8 cellular contexts compared by ENCODE assay signal in the genomic region with DNA sequence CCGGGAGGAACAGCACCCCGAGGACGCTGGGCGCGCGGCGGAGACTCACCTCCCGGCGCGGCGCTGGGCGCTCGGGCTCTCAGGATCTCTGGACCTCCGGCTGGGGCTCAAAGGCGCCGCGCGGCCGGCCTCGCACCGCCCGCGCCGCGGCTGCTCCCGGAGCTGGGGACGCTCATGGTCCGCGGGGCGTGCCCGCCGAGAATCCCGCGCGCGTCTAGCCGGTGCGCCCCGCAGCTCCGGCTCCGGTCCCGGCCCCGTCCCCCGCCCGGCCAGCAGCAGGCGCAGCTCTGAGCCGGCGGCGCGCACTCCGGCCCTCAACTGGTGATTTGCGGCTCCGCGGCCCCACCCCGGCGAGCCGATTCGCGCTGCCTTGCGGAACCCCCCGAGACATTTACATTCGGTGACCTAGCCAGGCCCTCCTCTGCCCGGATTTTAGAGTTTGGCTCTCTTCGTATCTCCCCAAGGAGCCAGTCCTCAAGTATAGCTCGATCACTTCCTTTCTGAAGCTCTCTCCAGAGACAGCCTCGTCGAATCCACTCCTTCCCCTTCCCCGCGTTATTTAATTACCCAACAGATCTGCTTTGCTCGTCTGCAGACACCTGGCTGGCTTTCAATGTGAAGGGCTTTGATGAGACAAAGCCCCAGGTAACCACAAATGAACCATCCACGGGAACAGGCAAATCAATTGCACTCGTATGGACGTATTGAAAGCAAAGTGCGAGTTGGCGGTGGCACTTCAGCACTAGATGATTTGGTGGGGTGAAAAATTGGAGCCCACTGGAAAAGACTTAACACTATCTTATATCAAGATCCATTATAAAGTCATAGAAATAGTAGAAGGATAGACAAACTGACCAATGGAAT. TPM values are rescaled to one million over a fixed set of nuclear protein-coding genes. Genes with fewer than 3 reads are reported as not detected.
DNase-seq lines count a peak whose midpoint lies in the region; ATAC-seq and TF ChIP-seq lines count a peak whose summit lies in the region.

TSS of gene BCAR3 (minus strand) at position 289 of the 864 bp plus-strand sequence. CDS start 6,907 bp downstream, outside the sequence.

- ATAC-seq in GM18502 (IDR thresholded peaks at IDR 0.05; ENCODE audit: poor library complexity, unreplicated experiment) = peak; percentile 68
- peak; percentile 78 for ATAC-seq in HG02798 (IDR thresholded peaks at IDR 0.05; ENCODE audit: poor library complexity, unreplicated experiment)

- H3K27me3 Mint-ChIP-seq in activated naive CD4-positive, alpha-beta T cell treated with anti-CD3 and anti-CD28 coated beads, Interleukin-2, amount 10 ng/mL, durations not matched to agents 7 days and 5 days = peaks cover 66% of the 10 kb centered on the region
- H3K27me3 Mint-ChIP-seq in neural crest cell (ENCODE audit: low read depth) = no peaks in the 10 kb centered on the region

- no peaks in the 10 kb centered on the region for H3K36me3 Mint-ChIP-seq in activated naive CD4-positive, alpha-beta T cell treated with anti-CD3 and anti-CD28 coated beads, Interleukin-2, amount 10 ng/mL, durations not matched to agents 7 days and 5 days
- H3K36me3 Mint-ChIP-seq in neural crest cell (ENCODE audit: low read depth) = peaks cover 11% of the 10 kb centered on the region

- peak within 1 kb of the TSS; percentile 79 for H3K4me3 Mint-ChIP-seq in activated naive CD4-positive, alpha-beta T cell treated with anti-CD3 and anti-CD28 coated beads, Interleukin-2, amount 10 ng/mL, durations not matched to agents 7 days and 5 days
- H3K4me3 Mint-ChIP-seq in neural crest cell = peak within 1 kb of the TSS; percentile 97

- TF ChIP-seq CTCF in neural crest cell (conservative IDR thresholded peaks at IDR 0.05) = peak; percentile 39

- CTCF ChIA-PET in activated naive CD4-positive, alpha-beta T cell treated with anti-CD3 and anti-CD28 coated beads, Interleukin-2, amount 10 ng/mL, durations not matched to agents 7 days and 5 days (lab: Charles Lee) = interaction anchor here (0.7 to 1.4 kb wide), 8 partner anchors 10 to 163 kb away, joined by 3 to 4 read pairs (median 3); no protein-coding TSS in a partner anchor

- H3K4me1 Mint-ChIP-seq in activated naive CD4-positive, alpha-beta T cell treated with anti-CD3 and anti-CD28 coated beads, Interleukin-2, amount 10 ng/mL, durations not matched to agents 7 days and 5 days = peaks cover 10% of the 10 kb centered on the region
- H3K4me1 Mint-ChIP-seq in neural crest cell = peaks cover 53% of the 10 kb centered on the region

- H3K27ac Mint-ChIP-seq in activated naive CD4-positive, alpha-beta T cell treated with anti-CD3 and anti-CD28 coated beads, Interleukin-2, amount 10 ng/mL, durations not matched to agents 7 days and 5 days = no peak within 1 kb of the TSS
- H3K27ac Mint-ChIP-seq in neural crest cell (ENCODE audit: unreplicated experiment) = peak within 1 kb of the TSS; percentile 95

- DNase-seq in Ammon's horn (ENCODE audit: low spot score) = peak; percentile 76
- peak; percentile 75 for DNase-seq in NCI-H2029 (lab: John Stamatoyannopoulos, UW)
- peak; percentile 44 for DNase-seq in activated naive CD4-positive, alpha-beta T cell treated with anti-CD3 and anti-CD28 coated beads, Interleukin-2, amount 10 ng/mL, durations not matched to agents 7 days and 5 days
- DNase-seq in globus pallidus (ENCODE audit: low spot score) = peak; percentile 50
- DNase-seq in neural crest cell (ENCODE audit: low read depth, low spot score) = peak; percentile 60
- DNase-seq in foreskin melanocyte = no peak

- no peaks in the 10 kb centered on the region for H3K9me3 Mint-ChIP-seq in activated naive CD4-positive, alpha-beta T cell treated with anti-CD3 and anti-CD28 coated beads, Interleukin-2, amount 10 ng/mL, durations not matched to agents 7 days and 5 days
- H3K9me3 Mint-ChIP-seq in neural crest cell = no peaks in the 10 kb centered on the region

RNA-seq across cellular contexts. Expression of gene BCAR3, which starts in this region (rescaled TPM):
- total RNA-seq in neural crest cell = 38.5 and 41.6 TPM in 2 replicates
